In the genomic region with DNA sequence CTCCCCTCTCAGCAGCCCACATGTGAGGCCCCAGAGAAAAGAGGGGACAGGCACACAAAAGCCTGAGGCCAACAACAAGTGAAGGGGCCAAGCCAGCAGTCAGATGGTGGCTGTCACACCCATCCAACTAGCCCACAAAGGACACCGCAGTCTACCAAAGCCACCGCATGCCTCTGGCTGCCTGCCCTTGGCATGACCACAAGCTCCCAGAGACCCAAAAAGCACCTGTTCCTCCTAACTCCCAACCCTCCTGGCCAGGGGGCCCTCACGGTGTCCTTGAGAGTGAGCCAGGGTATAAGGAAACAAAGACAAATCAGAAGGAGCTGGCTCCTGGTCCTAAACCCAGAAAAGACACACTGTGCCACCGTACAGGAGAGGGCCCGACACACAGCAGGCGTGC, we compare ENCODE assay signal across 9 cellular contexts.
A peak's percentile ranks its signal among the peaks of the same experiment; 100 is the strongest.
DNase-seq lines count a peak whose midpoint lies in the region; ATAC-seq and TF ChIP-seq lines count a peak whose summit lies in the region.
"Had no signal": no experiment of that assay in that cellular context is flagged by ENCODE, and none has a peak within 500 bp of the region (broad histone marks: within the 10 kb centered on the region; RNA-seq: fewer than 3 reads in every experiment).

No MANE protein-coding gene starts in this region.

- H3K4me1 ChIP-seq in muscle layer of duodenum (ENCODE audit: control insufficient read depth in 1 of 2, insufficient read depth in 2 of 2, low read length in 2 of 2) = peaks cover 22 to 36% of the 10 kb centered on the region in 2 donors
- H3K4me1 ChIP-seq in tibial nerve = peaks cover 3 to 82% (median 52%) of the 10 kb centered on the region in 4 donors

- H3K9me3 ChIP-seq in muscle layer of duodenum (ENCODE audit: control insufficient read depth in 1 of 2, low read length in 2 of 2) (no peaks in the 10 kb centered on the region), tibial nerve (no peaks in the 10 kb centered on the region)

- CTCF ChIA-PET in activated naive CD4-positive, alpha-beta T cell treated with anti-CD3 and anti-CD28 coated beads for 36 hours (lab: Charles Lee) = interaction anchor here (1.0 kb wide), 1 partner anchor 179 kb away, joined by 3 read pairs; no protein-coding TSS in a partner anchor

- DNase-seq in activated naive CD4-positive, alpha-beta T cell treated with anti-CD3 and anti-CD28 coated beads, Interleukin-2, amount 50 U/mL, for 72 hours (ENCODE audit: low spot score in 2 of 2) = no peak
- no peak for DNase-seq in activated naive CD4-positive, alpha-beta T cell treated with anti-CD3 and anti-CD28 coated beads for 36 hours
- no peak for DNase-seq in central memory CD8-positive, alpha-beta T cell (ENCODE audit: low spot score in 2 of 2)
- DNase-seq in tibial nerve (ENCODE audit: low spot score in 2 of 2) (no peak), foreskin melanocyte (no peak)
- no peak for DNase-seq in activated effector memory CD4-positive, alpha-beta T cell treated with anti-CD3 and anti-CD28 coated beads, Interleukin-2, amount 50 U/mL, for 16 hours
- DNase-seq: activated CD4-positive, alpha-beta T cell treated with anti-CD3 and anti-CD28 coated beads, Interleukin-2, amount 50 U/mL, for 1 hour had no signal

- H3K27me3 Mint-ChIP-seq in activated naive CD4-positive, alpha-beta T cell treated with anti-CD3 and anti-CD28 coated beads for 36 hours (ENCODE audit: low read depth) = no peaks in the 10 kb centered on the region
- H3K27me3 Mint-ChIP-seq in central memory CD8-positive, alpha-beta T cell = no peaks in the 10 kb centered on the region

- no peak overlapping the region for H3K4me3 Mint-ChIP-seq in activated naive CD4-positive, alpha-beta T cell treated with anti-CD3 and anti-CD28 coated beads for 36 hours
- peak overlapping the region; percentile 18 for H3K4me3 Mint-ChIP-seq in central memory CD8-positive, alpha-beta T cell

- H3K9me3 Mint-ChIP-seq in activated naive CD4-positive, alpha-beta T cell treated with anti-CD3 and anti-CD28 coated beads, Interleukin-2, amount 50 U/mL, for 72 hours = no peaks in the 10 kb centered on the region
- H3K9me3 Mint-ChIP-seq in activated naive CD4-positive, alpha-beta T cell treated with anti-CD3 and anti-CD28 coated beads for 36 hours = no peaks in the 10 kb centered on the region
- no peaks in the 10 kb centered on the region for H3K9me3 Mint-ChIP-seq in central memory CD8-positive, alpha-beta T cell

- no peak for TF ChIP-seq CTCF in tibial nerve (IDR thresholded peaks at IDR 0.05)

- no peaks in the 10 kb centered on the region for H3K27me3 ChIP-seq in muscle layer of duodenum (ENCODE audit: low read depth, low read length)
- no peaks in the 10 kb centered on the region for H3K27me3 ChIP-seq in tibial nerve

- H3K36me3 ChIP-seq in muscle layer of duodenum (ENCODE audit: control insufficient read depth in 1 of 2, insufficient read depth in 2 of 2, low read length in 2 of 2) = no peaks in the 10 kb centered on the region
- H3K36me3 ChIP-seq in tibial nerve = no peaks in the 10 kb centered on the region

- peak overlapping the region; percentile 63 for H3K27ac ChIP-seq in muscle layer of duodenum (ENCODE audit: low read length)
- peak overlapping the region; percentile 69 to 89 (median 79) for H3K27ac ChIP-seq in tibial nerve

- no peaks in the 10 kb centered on the region for H3K36me3 Mint-ChIP-seq in activated naive CD4-positive, alpha-beta T cell treated with anti-CD3 and anti-CD28 coated beads, Interleukin-2, amount 50 U/mL, for 72 hours
- H3K36me3 Mint-ChIP-seq in activated naive CD4-positive, alpha-beta T cell treated with anti-CD3 and anti-CD28 coated beads for 36 hours (ENCODE audit: low read depth) = peaks cover 2% of the 10 kb centered on the region
- H3K36me3 Mint-ChIP-seq in central memory CD8-positive, alpha-beta T cell (ENCODE audit: insufficient read depth) = peaks cover 4% of the 10 kb centered on the region

- H3K4me3 ChIP-seq in muscle layer of duodenum (ENCODE audit: low read depth in 1 of 2, low read length in 2 of 2) (no peak overlapping the region), tibial nerve (no peak overlapping the region)

- TF ChIP-seq EP300 in tibial nerve (IDR thresholded peaks at IDR 0.05) = no peak

- WGBS in tibial nerve, 2 donors = 24 to 26% methylated on average over 6 of the region's 6 CpGs

- H3K27ac Mint-ChIP-seq in activated naive CD4-positive, alpha-beta T cell treated with anti-CD3 and anti-CD28 coated beads, Interleukin-2, amount 50 U/mL, for 72 hours = peak overlapping the region; percentile 55 to 57
- no peak overlapping the region for H3K27ac Mint-ChIP-seq in activated naive CD4-positive, alpha-beta T cell treated with anti-CD3 and anti-CD28 coated beads for 36 hours
- peak overlapping the region; percentile 51 for H3K27ac Mint-ChIP-seq in central memory CD8-positive, alpha-beta T cell (ENCODE audit: low read depth)

- H3K4me1 Mint-ChIP-seq in activated naive CD4-positive, alpha-beta T cell treated with anti-CD3 and anti-CD28 coated beads for 36 hours (ENCODE audit: low read depth) = peaks cover 16% of the 10 kb centered on the region
- H3K4me1 Mint-ChIP-seq in central memory CD8-positive, alpha-beta T cell = peaks cover 20% of the 10 kb centered on the region

- no peak for TF ChIP-seq POLR2A in tibial nerve (IDR thresholded peaks at IDR 0.05)

- intact Hi-C loops in activated naive CD4-positive, alpha-beta T cell treated with anti-CD3 and anti-CD28 coated beads for 36 hours (cut with micrococcal nuclease) = no loop called here

- no peak for ATAC-seq in activated naive CD4-positive, alpha-beta T cell treated with anti-CD3 and anti-CD28 coated beads, Interleukin-2, amount 50 U/mL, for 72 hours
- no peak for ATAC-seq in central memory CD8-positive, alpha-beta T cell (replicated peaks; ENCODE audit: extremely low read depth, poor library complexity, severe bottlenecking)
- ATAC-seq in HG03469 (IDR thresholded peaks at IDR 0.05; ENCODE audit: unreplicated experiment) = no peak
